ENCODE assay signal across 1 cellular context in the genomic region with DNA sequence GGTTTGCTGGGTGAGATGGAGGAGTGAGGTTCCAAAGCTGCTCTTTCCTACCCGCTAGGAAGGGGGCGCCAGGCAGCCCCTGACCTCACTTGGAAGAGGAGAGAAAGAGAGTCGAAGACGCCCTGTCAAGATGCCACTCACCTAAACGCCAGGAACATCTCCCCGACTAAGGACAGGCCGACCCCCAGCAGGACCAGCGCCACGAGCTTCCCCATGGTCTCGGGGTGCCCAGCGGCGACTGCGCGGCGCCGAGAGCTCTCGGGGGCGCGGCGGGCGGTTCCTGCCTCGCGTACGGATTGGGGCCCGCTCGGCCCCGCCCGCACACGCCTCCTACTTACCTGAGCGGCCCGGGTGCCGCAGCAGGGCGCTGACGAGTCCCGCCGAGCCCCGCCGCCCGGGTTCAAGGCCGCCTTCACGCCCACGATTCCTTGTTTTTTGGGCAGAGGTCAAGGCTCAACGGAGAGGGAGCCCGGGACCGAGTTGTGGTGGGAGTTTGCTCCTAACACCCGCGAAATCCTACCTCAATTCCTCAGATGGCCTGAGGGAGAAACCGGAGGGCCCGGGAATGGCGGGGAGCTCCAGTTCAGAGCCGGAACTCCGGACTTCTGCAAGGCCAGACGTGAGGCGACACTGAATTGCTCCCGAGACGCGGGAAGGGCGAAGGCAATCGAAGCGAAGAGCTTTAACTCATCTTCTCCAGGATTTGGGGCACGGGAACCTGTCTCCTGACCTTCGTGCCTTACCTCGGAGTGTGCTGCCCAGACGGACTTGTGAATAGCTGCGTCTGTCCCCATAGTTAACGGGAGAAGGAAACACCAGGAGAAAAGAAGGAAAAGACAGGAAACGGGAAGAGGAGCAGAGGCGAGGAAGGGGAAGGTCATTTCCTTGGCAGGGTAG.
A peak's percentile ranks its signal among the peaks of the same experiment; 100 is the strongest.
TF ChIP-seq lines count a peak whose summit lies in the region.

A gene (minus strand): TSS at position 240 of the 897 bp plus-strand sequence. CDS start 25 bp downstream, at position 215.

TF ChIP-seq in HepG2, 621 proteins besides CTCF, POLR2A, EP300 and RAD21 (continued from another document and continues in another):
- TF ChIP-seq, protein P1, sequence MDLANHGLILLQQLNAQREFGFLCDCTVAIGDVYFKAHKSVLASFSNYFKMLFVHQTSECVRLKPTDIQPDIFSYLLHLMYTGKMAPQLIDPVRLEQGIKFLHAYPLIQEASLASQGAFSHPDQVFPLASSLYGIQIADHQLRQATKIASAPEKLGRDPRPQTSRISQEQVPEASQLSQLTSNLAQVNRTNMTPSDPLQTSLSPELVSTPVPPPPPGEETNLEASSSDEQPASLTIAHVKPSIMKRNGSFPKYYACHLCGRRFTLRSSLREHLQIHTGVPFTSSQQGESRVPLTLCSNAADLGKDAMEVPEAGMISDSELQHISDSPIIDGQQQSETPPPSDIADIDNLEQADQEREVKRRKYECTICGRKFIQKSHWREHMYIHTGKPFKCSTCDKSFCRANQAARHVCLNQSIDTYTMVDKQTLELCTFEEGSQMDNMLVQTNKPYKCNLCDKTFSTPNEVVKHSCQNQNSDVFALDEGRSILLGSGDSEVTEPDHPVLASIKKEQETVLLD (CRISPR knock-in tag; IDR thresholded peaks at IDR 0.05; ENCODE audit: low read depth), result no peak
- TF ChIP-seq, protein P2, sequence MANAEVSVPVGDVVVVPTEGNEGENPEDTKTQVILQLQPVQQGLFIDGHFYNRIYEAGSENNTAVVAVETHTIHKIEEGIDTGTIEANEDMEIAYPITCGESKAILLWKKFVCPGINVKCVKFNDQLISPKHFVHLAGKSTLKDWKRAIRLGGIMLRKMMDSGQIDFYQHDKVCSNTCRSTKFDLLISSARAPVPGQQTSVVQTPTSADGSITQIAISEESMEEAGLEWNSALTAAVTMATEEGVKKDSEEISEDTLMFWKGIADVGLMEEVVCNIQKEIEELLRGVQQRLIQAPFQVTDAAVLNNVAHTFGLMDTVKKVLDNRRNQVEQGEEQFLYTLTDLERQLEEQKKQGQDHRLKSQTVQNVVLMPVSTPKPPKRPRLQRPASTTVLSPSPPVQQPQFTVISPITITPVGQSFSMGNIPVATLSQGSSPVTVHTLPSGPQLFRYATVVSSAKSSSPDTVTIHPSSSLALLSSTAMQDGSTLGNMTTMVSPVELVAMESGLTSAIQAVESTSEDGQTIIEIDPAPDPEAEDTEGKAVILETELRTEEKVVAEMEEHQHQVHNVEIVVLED (CRISPR knock-in tag; IDR thresholded peaks at IDR 0.05; ENCODE audit: borderline replicate concordance), result peak; percentile 69; the same call in 1 of the 2 replicates
- no peak; the same call in none of the 2 replicates for TF ChIP-seq ZNF343 (CRISPR knock-in tag; IDR thresholded peaks at IDR 0.05)
- TF ChIP-seq ZNF367 (CRISPR knock-in tag; IDR thresholded peaks at IDR 0.05; ENCODE audit: borderline replicate concordance), result no peak; the same call in 1 of the 2 replicates
- TF ChIP-seq POGZ (CRISPR knock-in tag; IDR thresholded peaks at IDR 0.05), result peak; percentile 87
- TF ChIP-seq SRSF9 (IDR thresholded peaks at IDR 0.05; ENCODE audit: borderline replicate concordance, insufficient read depth, low read depth, low read length, poor library complexity, severe bottlenecking), result no peak
- TF ChIP-seq, protein P3, sequence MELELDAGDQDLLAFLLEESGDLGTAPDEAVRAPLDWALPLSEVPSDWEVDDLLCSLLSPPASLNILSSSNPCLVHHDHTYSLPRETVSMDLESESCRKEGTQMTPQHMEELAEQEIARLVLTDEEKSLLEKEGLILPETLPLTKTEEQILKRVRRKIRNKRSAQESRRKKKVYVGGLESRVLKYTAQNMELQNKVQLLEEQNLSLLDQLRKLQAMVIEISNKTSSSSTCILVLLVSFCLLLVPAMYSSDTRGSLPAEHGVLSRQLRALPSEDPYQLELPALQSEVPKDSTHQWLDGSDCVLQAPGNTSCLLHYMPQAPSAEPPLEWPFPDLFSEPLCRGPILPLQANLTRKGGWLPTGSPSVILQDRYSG (CRISPR knock-in tag; IDR thresholded peaks at IDR 0.05), result 0 out of 2 replicates have a peak, but pooled peaks have one; percentile 34
- TF ChIP-seq, protein P4, sequence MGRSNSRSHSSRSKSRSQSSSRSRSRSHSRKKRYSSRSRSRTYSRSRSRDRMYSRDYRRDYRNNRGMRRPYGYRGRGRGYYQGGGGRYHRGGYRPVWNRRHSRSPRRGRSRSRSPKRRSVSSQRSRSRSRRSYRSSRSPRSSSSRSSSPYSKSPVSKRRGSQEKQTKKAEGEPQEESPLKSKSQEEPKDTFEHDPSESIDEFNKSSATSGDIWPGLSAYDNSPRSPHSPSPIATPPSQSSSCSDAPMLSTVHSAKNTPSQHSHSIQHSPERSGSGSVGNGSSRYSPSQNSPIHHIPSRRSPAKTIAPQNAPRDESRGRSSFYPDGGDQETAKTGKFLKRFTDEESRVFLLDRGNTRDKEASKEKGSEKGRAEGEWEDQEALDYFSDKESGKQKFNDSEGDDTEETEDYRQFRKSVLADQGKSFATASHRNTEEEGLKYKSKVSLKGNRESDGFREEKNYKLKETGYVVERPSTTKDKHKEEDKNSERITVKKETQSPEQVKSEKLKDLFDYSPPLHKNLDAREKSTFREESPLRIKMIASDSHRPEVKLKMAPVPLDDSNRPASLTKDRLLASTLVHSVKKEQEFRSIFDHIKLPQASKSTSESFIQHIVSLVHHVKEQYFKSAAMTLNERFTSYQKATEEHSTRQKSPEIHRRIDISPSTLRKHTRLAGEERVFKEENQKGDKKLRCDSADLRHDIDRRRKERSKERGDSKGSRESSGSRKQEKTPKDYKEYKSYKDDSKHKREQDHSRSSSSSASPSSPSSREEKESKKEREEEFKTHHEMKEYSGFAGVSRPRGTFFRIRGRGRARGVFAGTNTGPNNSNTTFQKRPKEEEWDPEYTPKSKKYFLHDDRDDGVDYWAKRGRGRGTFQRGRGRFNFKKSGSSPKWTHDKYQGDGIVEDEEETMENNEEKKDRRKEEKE (IDR thresholded peaks at IDR 0.05), result no peak
- TF ChIP-seq, protein P5, sequence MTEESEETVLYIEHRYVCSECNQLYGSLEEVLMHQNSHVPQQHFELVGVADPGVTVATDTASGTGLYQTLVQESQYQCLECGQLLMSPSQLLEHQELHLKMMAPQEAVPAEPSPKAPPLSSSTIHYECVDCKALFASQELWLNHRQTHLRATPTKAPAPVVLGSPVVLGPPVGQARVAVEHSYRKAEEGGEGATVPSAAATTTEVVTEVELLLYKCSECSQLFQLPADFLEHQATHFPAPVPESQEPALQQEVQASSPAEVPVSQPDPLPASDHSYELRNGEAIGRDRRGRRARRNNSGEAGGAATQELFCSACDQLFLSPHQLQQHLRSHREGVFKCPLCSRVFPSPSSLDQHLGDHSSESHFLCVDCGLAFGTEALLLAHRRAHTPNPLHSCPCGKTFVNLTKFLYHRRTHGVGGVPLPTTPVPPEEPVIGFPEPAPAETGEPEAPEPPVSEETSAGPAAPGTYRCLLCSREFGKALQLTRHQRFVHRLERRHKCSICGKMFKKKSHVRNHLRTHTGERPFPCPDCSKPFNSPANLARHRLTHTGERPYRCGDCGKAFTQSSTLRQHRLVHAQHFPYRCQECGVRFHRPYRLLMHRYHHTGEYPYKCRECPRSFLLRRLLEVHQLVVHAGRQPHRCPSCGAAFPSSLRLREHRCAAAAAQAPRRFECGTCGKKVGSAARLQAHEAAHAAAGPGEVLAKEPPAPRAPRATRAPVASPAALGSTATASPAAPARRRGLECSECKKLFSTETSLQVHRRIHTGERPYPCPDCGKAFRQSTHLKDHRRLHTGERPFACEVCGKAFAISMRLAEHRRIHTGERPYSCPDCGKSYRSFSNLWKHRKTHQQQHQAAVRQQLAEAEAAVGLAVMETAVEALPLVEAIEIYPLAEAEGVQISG (CRISPR knock-in tag; IDR thresholded peaks at IDR 0.05), result peak; percentile 63; the same call in 1 of the 2 replicates
- no peak for TF ChIP-seq RFX1 (IDR thresholded peaks at IDR 0.05)
- TF ChIP-seq, protein P6, sequence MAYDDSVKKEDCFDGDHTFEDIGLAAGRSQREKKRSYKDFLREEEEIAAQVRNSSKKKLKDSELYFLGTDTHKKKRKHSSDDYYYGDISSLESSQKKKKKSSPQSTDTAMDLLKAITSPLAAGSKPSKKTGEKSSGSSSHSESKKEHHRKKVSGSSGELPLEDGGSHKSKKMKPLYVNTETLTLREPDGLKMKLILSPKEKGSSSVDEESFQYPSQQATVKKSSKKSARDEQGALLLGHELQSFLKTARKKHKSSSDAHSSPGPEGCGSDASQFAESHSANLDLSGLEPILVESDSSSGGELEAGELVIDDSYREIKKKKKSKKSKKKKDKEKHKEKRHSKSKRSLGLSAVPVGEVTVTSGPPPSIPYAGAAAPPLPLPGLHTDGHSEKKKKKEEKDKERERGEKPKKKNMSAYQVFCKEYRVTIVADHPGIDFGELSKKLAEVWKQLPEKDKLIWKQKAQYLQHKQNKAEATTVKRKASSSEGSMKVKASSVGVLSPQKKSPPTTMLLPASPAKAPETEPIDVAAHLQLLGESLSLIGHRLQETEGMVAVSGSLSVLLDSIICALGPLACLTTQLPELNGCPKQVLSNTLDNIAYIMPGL (CRISPR knock-in tag; IDR thresholded peaks at IDR 0.05; ENCODE audit: borderline replicate concordance in 1 of 2, low read depth in 1 of 2), result peak; percentile 91 to 97
- peak; percentile 87 for TF ChIP-seq CAMTA2 (CRISPR knock-in tag; IDR thresholded peaks at IDR 0.05; ENCODE audit: borderline replicate concordance)
- TF ChIP-seq, protein P7, sequence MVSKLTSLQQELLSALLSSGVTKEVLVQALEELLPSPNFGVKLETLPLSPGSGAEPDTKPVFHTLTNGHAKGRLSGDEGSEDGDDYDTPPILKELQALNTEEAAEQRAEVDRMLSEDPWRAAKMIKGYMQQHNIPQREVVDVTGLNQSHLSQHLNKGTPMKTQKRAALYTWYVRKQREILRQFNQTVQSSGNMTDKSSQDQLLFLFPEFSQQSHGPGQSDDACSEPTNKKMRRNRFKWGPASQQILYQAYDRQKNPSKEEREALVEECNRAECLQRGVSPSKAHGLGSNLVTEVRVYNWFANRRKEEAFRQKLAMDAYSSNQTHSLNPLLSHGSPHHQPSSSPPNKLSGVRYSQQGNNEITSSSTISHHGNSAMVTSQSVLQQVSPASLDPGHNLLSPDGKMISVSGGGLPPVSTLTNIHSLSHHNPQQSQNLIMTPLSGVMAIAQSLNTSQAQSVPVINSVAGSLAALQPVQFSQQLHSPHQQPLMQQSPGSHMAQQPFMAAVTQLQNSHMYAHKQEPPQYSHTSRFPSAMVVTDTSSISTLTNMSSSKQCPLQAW (CRISPR knock-in tag; IDR thresholded peaks at IDR 0.05), result no peak
- TF ChIP-seq KMT2A (CRISPR knock-in tag; IDR thresholded peaks at IDR 0.05), result peak; percentile 70; the same call in 1 of the 2 replicates
- no peak for TF ChIP-seq CREM (IDR thresholded peaks at IDR 0.05)
- no peak for TF ChIP-seq CREM (CRISPR knock-in tag; IDR thresholded peaks at IDR 0.05)
- TF ChIP-seq SMAD3 (CRISPR knock-in tag; IDR thresholded peaks at IDR 0.05), result no peak; the same call in 1 of the 2 replicates
- TF ChIP-seq, protein P8, sequence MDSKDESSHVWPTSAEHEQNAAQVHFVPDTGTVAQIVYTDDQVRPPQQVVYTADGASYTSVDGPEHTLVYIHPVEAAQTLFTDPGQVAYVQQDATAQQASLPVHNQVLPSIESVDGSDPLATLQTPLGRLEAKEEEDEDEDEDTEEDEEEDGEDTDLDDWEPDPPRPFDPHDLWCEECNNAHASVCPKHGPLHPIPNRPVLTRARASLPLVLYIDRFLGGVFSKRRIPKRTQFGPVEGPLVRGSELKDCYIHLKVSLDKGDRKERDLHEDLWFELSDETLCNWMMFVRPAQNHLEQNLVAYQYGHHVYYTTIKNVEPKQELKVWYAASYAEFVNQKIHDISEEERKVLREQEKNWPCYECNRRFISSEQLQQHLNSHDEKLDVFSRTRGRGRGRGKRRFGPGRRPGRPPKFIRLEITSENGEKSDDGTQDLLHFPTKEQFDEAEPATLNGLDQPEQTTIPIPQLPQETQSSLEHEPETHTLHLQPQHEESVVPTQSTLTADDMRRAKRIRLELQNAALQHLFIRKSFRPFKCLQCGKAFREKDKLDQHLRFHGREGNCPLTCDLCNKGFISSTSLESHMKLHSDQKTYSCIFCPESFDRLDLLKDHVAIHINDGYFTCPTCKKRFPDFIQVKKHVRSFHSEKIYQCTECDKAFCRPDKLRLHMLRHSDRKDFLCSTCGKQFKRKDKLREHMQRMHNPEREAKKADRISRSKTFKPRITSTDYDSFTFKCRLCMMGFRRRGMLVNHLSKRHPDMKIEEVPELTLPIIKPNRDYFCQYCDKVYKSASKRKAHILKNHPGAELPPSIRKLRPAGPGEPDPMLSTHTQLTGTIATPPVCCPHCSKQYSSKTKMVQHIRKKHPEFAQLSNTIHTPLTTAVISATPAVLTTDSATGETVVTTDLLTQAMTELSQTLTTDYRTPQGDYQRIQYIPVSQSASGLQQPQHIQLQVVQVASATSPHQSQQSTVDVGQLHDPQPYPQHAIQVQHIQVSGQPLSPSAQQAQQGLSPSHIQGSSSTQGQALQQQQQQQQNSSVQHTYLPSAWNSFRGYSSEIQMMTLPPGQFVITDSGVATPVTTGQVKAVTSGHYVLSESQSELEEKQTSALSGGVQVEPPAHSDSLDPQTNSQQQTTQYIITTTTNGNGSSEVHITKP (CRISPR knock-in tag; IDR thresholded peaks at IDR 0.05; ENCODE audit: low read depth), result peak; percentile 21; the same call in 1 of the 2 replicates
- no peak for TF ChIP-seq TBL1XR1 (IDR thresholded peaks at IDR 0.05; ENCODE audit: borderline replicate concordance, low read length, partially characterized antibody)
- no peak for TF ChIP-seq ZNF558 (CRISPR knock-in tag; IDR thresholded peaks at IDR 0.05; ENCODE audit: borderline replicate concordance)
- TF ChIP-seq ZNF703 (CRISPR knock-in tag; IDR thresholded peaks at IDR 0.05; ENCODE audit: borderline replicate concordance), result no peak
- TF ChIP-seq ZNF878 (CRISPR knock-in tag; IDR thresholded peaks at IDR 0.05), result 0 out of 2 replicates have a peak, but pooled peaks have one; percentile 10
- TF ChIP-seq THYN1 (CRISPR knock-in tag; IDR thresholded peaks at IDR 0.05; ENCODE audit: borderline replicate concordance, low read depth), result no peak
- peak; percentile 71 for TF ChIP-seq HNF4A (CRISPR knock-in tag; IDR thresholded peaks at IDR 0.05)
- no peak for TF ChIP-seq NCOA5 (CRISPR knock-in tag; IDR thresholded peaks at IDR 0.05)
- no peak for TF ChIP-seq ZNF766 (CRISPR knock-in tag; IDR thresholded peaks at IDR 0.05; ENCODE audit: borderline replicate concordance)
- TF ChIP-seq, protein P9, sequence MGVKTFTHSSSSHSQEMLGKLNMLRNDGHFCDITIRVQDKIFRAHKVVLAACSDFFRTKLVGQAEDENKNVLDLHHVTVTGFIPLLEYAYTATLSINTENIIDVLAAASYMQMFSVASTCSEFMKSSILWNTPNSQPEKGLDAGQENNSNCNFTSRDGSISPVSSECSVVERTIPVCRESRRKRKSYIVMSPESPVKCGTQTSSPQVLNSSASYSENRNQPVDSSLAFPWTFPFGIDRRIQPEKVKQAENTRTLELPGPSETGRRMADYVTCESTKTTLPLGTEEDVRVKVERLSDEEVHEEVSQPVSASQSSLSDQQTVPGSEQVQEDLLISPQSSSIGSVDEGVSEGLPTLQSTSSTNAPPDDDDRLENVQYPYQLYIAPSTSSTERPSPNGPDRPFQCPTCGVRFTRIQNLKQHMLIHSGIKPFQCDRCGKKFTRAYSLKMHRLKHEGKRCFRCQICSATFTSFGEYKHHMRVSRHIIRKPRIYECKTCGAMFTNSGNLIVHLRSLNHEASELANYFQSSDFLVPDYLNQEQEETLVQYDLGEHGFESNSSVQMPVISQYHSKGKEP (CRISPR knock-in tag; IDR thresholded peaks at IDR 0.05), result no peak
- TF ChIP-seq REPIN1 (CRISPR knock-in tag; IDR thresholded peaks at IDR 0.05; ENCODE audit: borderline replicate concordance, low read depth), result 0 out of 2 replicates have a peak, but pooled peaks have one; percentile 45
- no peak for TF ChIP-seq ZNF510 (CRISPR knock-in tag; IDR thresholded peaks at IDR 0.05; ENCODE audit: low read depth)
- no peak for TF ChIP-seq MAFG (CRISPR knock-in tag; IDR thresholded peaks at IDR 0.05)
- peak; percentile 24; the same call in 1 of the 2 replicates for TF ChIP-seq JUND (CRISPR knock-in tag; IDR thresholded peaks at IDR 0.05)
- TF ChIP-seq, protein P10, sequence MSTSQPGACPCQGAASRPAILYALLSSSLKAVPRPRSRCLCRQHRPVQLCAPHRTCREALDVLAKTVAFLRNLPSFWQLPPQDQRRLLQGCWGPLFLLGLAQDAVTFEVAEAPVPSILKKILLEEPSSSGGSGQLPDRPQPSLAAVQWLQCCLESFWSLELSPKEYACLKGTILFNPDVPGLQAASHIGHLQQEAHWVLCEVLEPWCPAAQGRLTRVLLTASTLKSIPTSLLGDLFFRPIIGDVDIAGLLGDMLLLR (CRISPR knock-in tag; IDR thresholded peaks at IDR 0.05), result peak; percentile 85
